Comparison of ENCODE assay signal across 8 cellular contexts in the genomic region with DNA sequence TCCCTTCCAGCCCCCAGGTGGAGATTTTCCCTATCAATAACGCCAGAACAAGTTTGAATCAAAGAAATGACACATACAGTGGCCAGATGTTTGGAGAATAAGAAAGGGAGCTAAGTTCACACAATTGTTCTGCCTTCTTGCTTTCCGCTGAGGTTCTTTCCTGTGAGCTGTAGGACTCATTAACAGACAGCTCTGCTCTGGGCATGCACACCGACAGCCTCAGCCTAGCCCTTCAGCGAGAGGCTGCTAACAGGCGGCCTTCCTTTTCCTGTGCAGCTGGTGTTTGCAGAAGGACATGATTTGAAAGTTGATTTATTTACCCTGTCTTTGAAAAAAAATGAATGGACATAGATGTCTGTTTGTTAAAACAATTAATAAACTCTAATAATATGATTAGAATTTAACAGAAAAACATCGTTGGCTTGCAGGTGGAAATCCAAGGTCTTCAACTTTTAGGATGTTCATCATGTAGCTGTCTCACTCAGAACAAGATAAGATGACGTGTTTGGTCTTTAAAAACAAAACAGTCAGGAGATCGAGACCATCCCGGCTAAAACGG.
DNase-seq lines count a peak whose midpoint lies in the region; ATAC-seq and TF ChIP-seq lines count a peak whose summit lies in the region.

No MANE protein-coding gene starts in this region.

- H3K27me3 Mint-ChIP-seq in activated naive CD8-positive, alpha-beta T cell treated with anti-CD3 and anti-CD28 coated beads, Interleukin-2, amount 10 ng/mL, durations not matched to agents 7 days and 5 days = peaks cover 6% of the 10 kb centered on the region
- no peaks in the 10 kb centered on the region for H3K27me3 Mint-ChIP-seq in stimulated activated naive CD8-positive, alpha-beta T cell treated with anti-CD3 and anti-CD28 coated beads, Interleukin-15, amount 100 ng/mL, for 72 hours

- no peaks in the 10 kb centered on the region for H3K4me1 ChIP-seq in tibial artery
- no peaks in the 10 kb centered on the region for H3K4me1 ChIP-seq in ascending aorta

- no peak overlapping the region for H3K4me3 ChIP-seq in tibial artery
- H3K4me3 ChIP-seq in ascending aorta = no peak overlapping the region

- H3K36me3 ChIP-seq in tibial artery (no peaks in the 10 kb centered on the region), ascending aorta (no peaks in the 10 kb centered on the region)

- H3K36me3 Mint-ChIP-seq in activated naive CD8-positive, alpha-beta T cell treated with anti-CD3 and anti-CD28 coated beads, Interleukin-2, amount 10 ng/mL, durations not matched to agents 7 days and 5 days = no peaks in the 10 kb centered on the region

- peaks cover 14% of the 10 kb centered on the region for H3K4me1 Mint-ChIP-seq in activated naive CD8-positive, alpha-beta T cell treated with anti-CD3 and anti-CD28 coated beads, Interleukin-2, amount 10 ng/mL, durations not matched to agents 7 days and 5 days
- peaks cover 54% of the 10 kb centered on the region for H3K4me1 Mint-ChIP-seq in stimulated activated naive CD8-positive, alpha-beta T cell treated with anti-CD3 and anti-CD28 coated beads, Interleukin-15, amount 100 ng/mL, for 72 hours

- H3K27me3 ChIP-seq in tibial artery = no peaks in the 10 kb centered on the region
- no peaks in the 10 kb centered on the region for H3K27me3 ChIP-seq in ascending aorta

- no peaks in the 10 kb centered on the region for H3K9me3 ChIP-seq in tibial artery
- H3K9me3 ChIP-seq in ascending aorta = no peaks in the 10 kb centered on the region

- ATAC-seq in GM21526 (IDR thresholded peaks at IDR 0.05; ENCODE audit: low FRiP score, unreplicated experiment) = peak; percentile 48
- ATAC-seq in activated naive CD8-positive, alpha-beta T cell treated with anti-CD3 and anti-CD28 coated beads, Interleukin-2, amount 10 ng/mL, durations not matched to agents 7 days and 5 days (ENCODE audit: low read depth) = peak; percentile 60
- ATAC-seq in stimulated activated naive CD8-positive, alpha-beta T cell treated with anti-CD3 and anti-CD28 coated beads, Interleukin-15, amount 100 ng/mL, for 72 hours = peak; percentile 77

- H3K27ac Mint-ChIP-seq in activated naive CD8-positive, alpha-beta T cell treated with anti-CD3 and anti-CD28 coated beads, Interleukin-2, amount 10 ng/mL, durations not matched to agents 7 days and 5 days = no peak overlapping the region
- peak overlapping the region; percentile 20 to 91 for H3K27ac Mint-ChIP-seq in stimulated activated naive CD8-positive, alpha-beta T cell treated with anti-CD3 and anti-CD28 coated beads, Interleukin-15, amount 100 ng/mL, for 72 hours

- H3K27ac ChIP-seq in tibial artery (no peak overlapping the region), ascending aorta (no peak overlapping the region)

- POLR2A ChIA-PET in activated naive CD8-positive, alpha-beta T cell treated with anti-CD3 and anti-CD28 coated beads, Interleukin-2, amount 10 ng/mL, durations not matched to agents 7 days and 5 days (lab: Charles Lee) = interaction anchor here (0.7 kb wide), 1 partner anchor 257 kb away, joined by 3 read pairs; no protein-coding TSS in a partner anchor

- peak overlapping the region; percentile 48 for H3K4me3 Mint-ChIP-seq in activated naive CD8-positive, alpha-beta T cell treated with anti-CD3 and anti-CD28 coated beads, Interleukin-2, amount 10 ng/mL, durations not matched to agents 7 days and 5 days
- peak overlapping the region; percentile 77 to 78 for H3K4me3 Mint-ChIP-seq in stimulated activated naive CD8-positive, alpha-beta T cell treated with anti-CD3 and anti-CD28 coated beads, Interleukin-15, amount 100 ng/mL, for 72 hours

- DNase-seq in DMS153 treated with DMSO at 0.1 percent for 48 hours (lab: John Stamatoyannopoulos, UW; ENCODE audit: unreplicated experiment) (peak; percentile 50), NCI-H1417 (lab: John Stamatoyannopoulos, UW) (peak; percentile 42 to 85 (median 62)), tibial artery (no peak), A172 (ENCODE audit: low spot score) (no peak), ascending aorta (ENCODE audit: low spot score in 2 of 2) (no peak)
- DNase-seq in activated naive CD8-positive, alpha-beta T cell treated with anti-CD3 and anti-CD28 coated beads, Interleukin-2, amount 10 ng/mL, durations not matched to agents 7 days and 5 days = no peak
- peak; percentile 20 to 27 for DNase-seq in stimulated activated naive CD8-positive, alpha-beta T cell treated with anti-CD3 and anti-CD28 coated beads, Interleukin-15, amount 100 ng/mL, for 72 hours

- peaks cover 1% of the 10 kb centered on the region for H3K9me3 Mint-ChIP-seq in activated naive CD8-positive, alpha-beta T cell treated with anti-CD3 and anti-CD28 coated beads, Interleukin-2, amount 10 ng/mL, durations not matched to agents 7 days and 5 days
- H3K9me3 Mint-ChIP-seq in stimulated activated naive CD8-positive, alpha-beta T cell treated with anti-CD3 and anti-CD28 coated beads, Interleukin-15, amount 100 ng/mL, for 72 hours = no peaks in the 10 kb centered on the region

- intact Hi-C loops in tibial artery (cut with DNase I; ENCODE audit: low total_unique reads) = no loop called here
- intact Hi-C loops in ascending aorta (cut with DNase I) = no loop called here

- TF ChIP-seq CTCF in tibial artery (IDR thresholded peaks at IDR 0.05) (no peak), ascending aorta (IDR thresholded peaks at IDR 0.05) (no peak)

Comparison
In these comparisons a context has a peak if more than half of its experiments do, and no peak if none do; other contexts are left out.
1. DNase-seq: peak in DMS153 treated with DMSO at 0.1 percent for 48 hours (single experiment), NCI-H1417 (3 of 3) and stimulated activated naive CD8-positive, alpha-beta T cell treated with anti-CD3 and anti-CD28 coated beads, Interleukin-15, amount 100 ng/mL, for 72 hours (2 of 2); none in activated naive CD8-positive, alpha-beta T cell treated with anti-CD3 and anti-CD28 coated beads, Interleukin-2, amount 10 ng/mL, durations not matched to agents 7 days and 5 days (single experiment), tibial artery (0 of 2), A172 (single experiment) and ascending aorta (0 of 2).
2. Peak in every context shown above with its lines, with median percentiles within 50 percentile points of each other: ATAC-seq.